8 cellular contexts compared by ENCODE assay signal in the genomic region with DNA sequence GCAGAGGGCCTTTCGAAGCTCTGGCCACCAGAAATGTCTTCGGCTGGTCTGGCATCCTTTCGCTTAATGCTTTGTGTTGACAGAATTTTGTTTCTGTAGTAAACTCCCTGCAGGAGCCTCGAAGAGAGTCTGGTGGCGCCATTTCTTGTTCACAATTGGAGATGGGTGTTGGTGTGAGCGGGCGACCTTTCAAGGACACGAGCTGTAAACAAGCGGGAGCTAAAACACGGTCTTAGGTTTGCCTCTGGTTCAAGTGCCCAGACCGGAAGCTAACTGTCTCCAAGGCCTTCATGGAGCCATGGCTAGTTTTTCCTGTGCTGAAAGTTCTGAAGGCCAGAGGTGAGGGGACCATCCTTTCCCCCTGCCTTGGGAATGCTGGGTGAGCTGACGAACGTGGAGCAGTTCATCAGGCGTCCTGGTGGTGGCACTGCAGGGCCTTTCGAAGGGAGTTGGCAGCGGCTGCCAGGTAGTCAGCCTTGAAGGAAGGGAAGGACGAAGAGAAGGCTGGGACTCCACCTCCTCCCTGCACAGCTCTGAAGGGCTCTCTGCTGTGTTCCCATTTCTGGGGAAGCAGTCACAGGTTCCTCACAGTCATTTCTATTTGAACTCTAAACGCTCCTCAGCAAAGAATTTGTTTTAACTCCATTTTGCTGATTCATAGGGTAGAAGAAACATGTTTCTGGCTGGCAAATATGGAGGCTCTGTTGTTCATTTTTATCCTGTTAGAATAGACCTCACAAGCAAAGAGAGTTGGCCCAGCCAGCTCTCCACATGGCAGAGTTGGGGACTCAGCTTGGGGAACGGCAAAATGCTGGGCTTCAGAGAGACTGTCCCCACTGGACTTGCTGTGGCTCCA. TPM values are rescaled to one million over a fixed set of nuclear protein-coding genes. Genes with fewer than 3 reads are reported as not detected.
DNase-seq lines count a peak whose midpoint lies in the region; ATAC-seq and TF ChIP-seq lines count a peak whose summit lies in the region.

No MANE protein-coding gene starts in this region.

- no peaks in the 10 kb centered on the region for H3K27me3 ChIP-seq in colonic mucosa

- ATAC-seq in HG03095 (IDR thresholded peaks at IDR 0.05; ENCODE audit: unreplicated experiment), result peak; percentile 75

- no peak for TF ChIP-seq POLR2A in lower leg skin (IDR thresholded peaks at IDR 0.05)

- H3K4me3 ChIP-seq in colonic mucosa, result no peak overlapping the region
- H3K4me3 ChIP-seq in lower leg skin (ENCODE audit: low read depth, poor library complexity, severe bottlenecking), result no peak overlapping the region

- no peak overlapping the region for H3K27ac ChIP-seq in colonic mucosa

- H3K4me1 ChIP-seq in colonic mucosa, result no peaks in the 10 kb centered on the region

- DNase-seq in NCI-H1417 (lab: John Stamatoyannopoulos, UW) (peak; percentile 47 to 80 (median 67)), NCI-H1417 treated with DMSO at 0.1 percent for 48 hours (lab: John Stamatoyannopoulos, UW) (no peak), NCI-H345 treated with DMSO at 0.1 percent for 48 hours (lab: John Stamatoyannopoulos, UW; ENCODE audit: unreplicated experiment) (peak; percentile 43), colonic mucosa (peak; percentile 81), lower leg skin (ENCODE audit: low spot score in 2 of 2) (peak; percentile 75 to 95)
- peak; percentile 70 for DNase-seq in activated CD4-positive, alpha-beta T cell treated with anti-CD3 and anti-CD28 coated beads, Interleukin-2, amount 10 ng/mL, durations not matched to agents 7 days and 5 days
- peak; percentile 21 for DNase-seq in stimulated activated CD8-positive, alpha-beta memory T cell treated with anti-CD3 and anti-CD28 coated beads, Interleukin-12 subunit alpha, Interleukin-12 subunit beta, amount 100 ng/mL, for 24 hours (ENCODE audit: extremely low read depth)

- no peaks in the 10 kb centered on the region for H3K27me3 Mint-ChIP-seq in activated CD4-positive, alpha-beta T cell treated with anti-CD3 and anti-CD28 coated beads, Interleukin-2, amount 10 ng/mL, durations not matched to agents 7 days and 5 days

- TF ChIP-seq CTCF in colonic mucosa (IDR thresholded peaks at IDR 0.05) (peak; percentile 85), lower leg skin (IDR thresholded peaks at IDR 0.05) (peak in 1 of 3 donors; percentile 61)

- POLR2A ChIA-PET in activated CD4-positive, alpha-beta T cell treated with anti-CD3 and anti-CD28 coated beads, Interleukin-2, amount 10 ng/mL, durations not matched to agents 7 days and 5 days (lab: Charles Lee), result no interaction called here

- peaks cover 7% of the 10 kb centered on the region for H3K36me3 ChIP-seq in colonic mucosa

- CTCF ChIA-PET in activated CD4-positive, alpha-beta T cell treated with anti-CD3 and anti-CD28 coated beads, Interleukin-2, amount 10 ng/mL, durations not matched to agents 7 days and 5 days (lab: Charles Lee), result interaction anchor here (0.6 to 1.4 kb wide), 9 partner anchors 9 to 664 kb away, joined by 3 to 5 read pairs (median 3); no protein-coding TSS in a partner anchor

- H3K9me3 Mint-ChIP-seq in activated CD4-positive, alpha-beta T cell treated with anti-CD3 and anti-CD28 coated beads, Interleukin-2, amount 10 ng/mL, durations not matched to agents 7 days and 5 days, result no peaks in the 10 kb centered on the region

- H3K27ac Mint-ChIP-seq in activated CD4-positive, alpha-beta T cell treated with anti-CD3 and anti-CD28 coated beads, Interleukin-2, amount 10 ng/mL, durations not matched to agents 7 days and 5 days, result peak overlapping the region; percentile 9

- H3K4me1 Mint-ChIP-seq in activated CD4-positive, alpha-beta T cell treated with anti-CD3 and anti-CD28 coated beads, Interleukin-2, amount 10 ng/mL, durations not matched to agents 7 days and 5 days, result peaks cover 14% of the 10 kb centered on the region

- H3K4me3 Mint-ChIP-seq in activated CD4-positive, alpha-beta T cell treated with anti-CD3 and anti-CD28 coated beads, Interleukin-2, amount 10 ng/mL, durations not matched to agents 7 days and 5 days, result no peak overlapping the region

- H3K36me3 Mint-ChIP-seq in activated CD4-positive, alpha-beta T cell treated with anti-CD3 and anti-CD28 coated beads, Interleukin-2, amount 10 ng/mL, durations not matched to agents 7 days and 5 days (ENCODE audit: low read depth), result peaks cover 30% of the 10 kb centered on the region

- intact Hi-C loops in colonic mucosa (cut with DNase I) (loop anchor here (5.0 to 10.0 kb wide), 3 partner anchors 124 to 651 kb away; no protein-coding TSS in a partner anchor), lower leg skin (cut with DNase I; ENCODE audit: low total_unique reads) (loop anchor here (10.0 kb wide), 1 partner anchor 654 kb away; no protein-coding TSS in a partner anchor)

- no peak overlapping the region for H3K9ac ChIP-seq in colonic mucosa (ENCODE audit: low read depth in 2 of 2, low read length in 2 of 2)

- no peaks in the 10 kb centered on the region for H3K9me3 ChIP-seq in colonic mucosa

- 58 to 67% methylated on average over 15 to 19 of the region's 19 CpGs for WGBS in lower leg skin, 2 donors

RNA-seq across cellular contexts. Expression of a gene that starts 35.2 kb away (rescaled TPM):
- total RNA-seq in activated CD4-positive, alpha-beta T cell treated with anti-CD3 and anti-CD28 coated beads, Interleukin-2, amount 10 ng/mL, durations not matched to agents 7 days and 5 days, result 10 to 100 TPM; 15.1 to 15.6 TPM
- total RNA-seq in colonic mucosa (1 to 10 TPM; 5.7 to 10.0 TPM), lower leg skin (1 to 10 TPM; 5.7 to 7.7 (median 6.3) TPM)

RNA-seq across cellular contexts. Expression of a gene that starts 35.3 kb away (rescaled TPM):
- total RNA-seq in activated CD4-positive, alpha-beta T cell treated with anti-CD3 and anti-CD28 coated beads, Interleukin-2, amount 10 ng/mL, durations not matched to agents 7 days and 5 days, result 10 to 100 TPM; 25.7 to 25.9 TPM
- total RNA-seq in colonic mucosa (10 to 100 TPM; 20.9 to 24.3 TPM), lower leg skin (10 to 100 TPM in 2 of 4 donors, 1 to 10 TPM in 2; 7.5 to 15.7 (median 9.4) TPM)
